In genomic region chr4:26466871-26467270, GRCh38 we compare ENCODE assay signal across 34 cellular contexts. TPM values are rescaled to one million over a fixed set of nuclear protein-coding genes. Genes with fewer than 3 reads are reported as not detected.
"Had no signal": no experiment of that assay in that cellular context is flagged by ENCODE, and none has a peak within 500 bp of the region (broad histone marks: within the 10 kb centered on the region; RNA-seq: fewer than 3 reads in every experiment).

No MANE protein-coding gene starts in this region.

- H3K27ac Mint-ChIP-seq: activated CD4-positive, alpha-beta memory T cell treated with anti-CD3 and anti-CD28 coated beads, Interleukin-2, amount 10 ng/mL, durations not matched to agents 7 days and 5 days; activated naive CD4-positive, alpha-beta T cell treated with anti-CD3 and anti-CD28 coated beads, Interleukin-2, amount 50 U/mL, for 24 hours; activated naive CD8-positive, alpha-beta T cell treated with anti-CD3 and anti-CD28 coated beads, Interleukin-2, amount 10 ng/mL, durations not matched to agents 7 days and 5 days; activated T-cell treated with anti-CD3 and anti-CD28 coated beads, Interleukin-2, amount 50 U/mL, for 24 hours; activated T-helper 2 cell treated with anti-CD3 and anti-CD28 coated beads, Interferon-gamma antibody, Interleukin-2, Interleukin-4, amounts not matched to agents 10 μg/mL and 5 μg/mL and 100 μg/mL, durations not matched to agents 14 hours and 24 hours and 36 hours had no signal

- H3K27ac ChIP-seq: ascending aorta, cardiac muscle cell, PC-9, VCaP had no signal

- H3K4me3 ChIP-seq: ascending aorta, cardiac muscle cell, MG63, PC-9 had no signal

- H3K36me3 Mint-ChIP-seq: activated naive CD4-positive, alpha-beta T cell treated with anti-CD3 and anti-CD28 coated beads, Interleukin-2, amount 50 U/mL, for 24 hours; activated naive CD8-positive, alpha-beta T cell treated with anti-CD3 and anti-CD28 coated beads, Interleukin-2, amount 10 ng/mL, durations not matched to agents 7 days and 5 days had no signal

- H3K4me1 Mint-ChIP-seq: activated CD4-positive, alpha-beta memory T cell treated with anti-CD3 and anti-CD28 coated beads, Interleukin-2, amount 10 ng/mL, durations not matched to agents 7 days and 5 days; activated naive CD4-positive, alpha-beta T cell treated with anti-CD3 and anti-CD28 coated beads, Interleukin-2, amount 50 U/mL, for 24 hours; activated naive CD8-positive, alpha-beta T cell treated with anti-CD3 and anti-CD28 coated beads, Interleukin-2, amount 10 ng/mL, durations not matched to agents 7 days and 5 days; central memory CD8-positive, alpha-beta T cell had no signal

- H3K9me3 Mint-ChIP-seq: activated CD4-positive, alpha-beta memory T cell treated with anti-CD3 and anti-CD28 coated beads, Interleukin-2, amount 10 ng/mL, durations not matched to agents 7 days and 5 days; activated naive CD4-positive, alpha-beta T cell treated with anti-CD3 and anti-CD28 coated beads, Interleukin-2, amount 50 U/mL, for 24 hours; activated naive CD8-positive, alpha-beta T cell treated with anti-CD3 and anti-CD28 coated beads, Interleukin-2, amount 10 ng/mL, durations not matched to agents 7 days and 5 days; activated T-helper 2 cell treated with anti-CD3 and anti-CD28 coated beads, Interferon-gamma antibody, Interleukin-2, Interleukin-4, amounts not matched to agents 10 μg/mL and 5 μg/mL and 100 μg/mL, durations not matched to agents 14 hours and 24 hours and 36 hours; central memory CD8-positive, alpha-beta T cell had no signal

- DNase-seq: activated CD4-positive, alpha-beta memory T cell treated with anti-CD3 and anti-CD28 coated beads, Interleukin-2, amount 10 ng/mL, durations not matched to agents 7 days and 5 days; activated CD4-positive, alpha-beta T cell treated with anti-CD3 and anti-CD28 coated beads for 1 hour; activated CD4-positive, alpha-beta T cell treated with anti-CD3 and anti-CD28 coated beads for 48 hours; activated CD4-positive, CD25-positive, alpha-beta regulatory T cell; activated CD8-positive, alpha-beta memory T cell treated with anti-CD3 and anti-CD28 coated beads for 24 hours; activated gamma-delta T cell; activated naive CD4-positive, alpha-beta T cell treated with Interleukin-2 at 50 U/mL for 16 hours; activated naive CD8-positive, alpha-beta T cell treated with anti-CD3 and anti-CD28 coated beads, Interleukin-2, amount 10 ng/mL, durations not matched to agents 7 days and 5 days; activated T-cell treated with anti-CD3 and anti-CD28 coated beads, Interleukin-2, amount 50 U/mL, for 24 hours; amygdala; Kasumi-1; KG1; MG63; NCI-H1048; NCI-H1105 treated with DMSO at 0.1 percent for 48 hours; NCI-H146; NCI-H187; NCI-H2029 treated with DMSO at 0.1 percent for 48 hours; NCI-H345; NCI-H524 treated with DMSO at 0.1 percent for 48 hours; PC-9; Right ventricle myocardium superior; SW 1271; T-helper 1 cell; T-helper 2 cell; T-helper 9 cell had no signal

- H3K27me3 ChIP-seq: ascending aorta, cardiac muscle cell, MG63 had no signal

- H3K27me3 Mint-ChIP-seq: activated naive CD8-positive, alpha-beta T cell treated with anti-CD3 and anti-CD28 coated beads, Interleukin-2, amount 10 ng/mL, durations not matched to agents 7 days and 5 days had no signal

- H3K4me3 Mint-ChIP-seq: activated CD4-positive, alpha-beta memory T cell treated with anti-CD3 and anti-CD28 coated beads, Interleukin-2, amount 10 ng/mL, durations not matched to agents 7 days and 5 days; activated naive CD4-positive, alpha-beta T cell treated with anti-CD3 and anti-CD28 coated beads, Interleukin-2, amount 50 U/mL, for 24 hours; activated naive CD8-positive, alpha-beta T cell treated with anti-CD3 and anti-CD28 coated beads, Interleukin-2, amount 10 ng/mL, durations not matched to agents 7 days and 5 days; activated T-cell treated with anti-CD3 and anti-CD28 coated beads, Interleukin-2, amount 50 U/mL, for 24 hours; central memory CD8-positive, alpha-beta T cell had no signal

RNA-seq across cellular contexts. Expression of gene CCKAR, which starts 23.4 kb away (rescaled TPM):
- total RNA-seq: activated CD4-positive, alpha-beta memory T cell treated with anti-CD3 and anti-CD28 coated beads, Interleukin-2, amount 10 ng/mL, durations not matched to agents 7 days and 5 days; activated naive CD8-positive, alpha-beta T cell treated with anti-CD3 and anti-CD28 coated beads, Interleukin-2, amount 10 ng/mL, durations not matched to agents 7 days and 5 days; activated T-helper 2 cell treated with anti-CD3 and anti-CD28 coated beads, Interferon-gamma antibody, Interleukin-2, Interleukin-4, amounts not matched to agents 10 μg/mL and 5 μg/mL and 100 μg/mL, durations not matched to agents 14 hours and 24 hours and 36 hours; ascending aorta; NCI-H460; OCI-LY7; PC-9; Right ventricle myocardium superior had no signal
